In genomic region chr7:80941206-80941758, GRCh38 we compare ENCODE assay signal across 9 cellular contexts. TPM values are rescaled to one million over a fixed set of nuclear protein-coding genes. Genes with fewer than 3 reads are reported as not detected.
A peak's percentile ranks its signal among the peaks of the same experiment; 100 is the strongest.
DNase-seq lines count a peak whose midpoint lies in the region; ATAC-seq and TF ChIP-seq lines count a peak whose summit lies in the region.
"Had no signal": no experiment of that assay in that cellular context is flagged by ENCODE, and none has a peak within 500 bp of the region (broad histone marks: within the 10 kb centered on the region; RNA-seq: fewer than 3 reads in every experiment).

No MANE protein-coding gene starts in this region.

- no peaks in the 10 kb centered on the region for H4K20me1 ChIP-seq in GM23248 (ENCODE audit: insufficient read depth)

- H3K9me3 ChIP-seq in GM23248 (ENCODE audit: low read depth) (no peaks in the 10 kb centered on the region), heart left ventricle (no peaks in the 10 kb centered on the region), Peyer's patch (no peaks in the 10 kb centered on the region), WERI-Rb-1 (ENCODE audit: severe bottlenecking) (no peaks in the 10 kb centered on the region)

- TF ChIP-seq CTCF in heart left ventricle (IDR thresholded peaks at IDR 0.05) (no peak), Peyer's patch (IDR thresholded peaks at IDR 0.05) (no peak), WERI-Rb-1 (IDR thresholded peaks at IDR 0.05; ENCODE audit: low read depth, low read length) (no peak)

- H3K27me3 ChIP-seq in GM23248 (replicated peaks; ENCODE audit: insufficient read depth) (no peaks in the 10 kb centered on the region), heart left ventricle (no peaks in the 10 kb centered on the region), Peyer's patch (no peaks in the 10 kb centered on the region), WERI-Rb-1 (ENCODE audit: insufficient read depth, low read depth, severe bottlenecking) (no peaks in the 10 kb centered on the region)

- no peaks in the 10 kb centered on the region for H3K79me2 ChIP-seq in GM23248 (ENCODE audit: insufficient read depth)

- intact Hi-C loops in heart left ventricle (cut with DNase I): loop anchor here in 1 of 10 donors (10.0 kb wide), 1 partner anchor 254 kb away; no protein-coding TSS in a partner anchor

- ATAC-seq in SK-N-SH treated with all-trans-retinoic acid at 6 μM for 48 hours (no peak; the same call in 2 of the 3 replicates), heart left ventricle (peak in 2 of 4 donors; percentile 52 to 72), GM21367 (IDR thresholded peaks at IDR 0.05; ENCODE audit: unreplicated experiment) (no peak)

- 1 to 2% methylated on average over 4 of the region's 4 CpGs for WGBS in GM23248 (ENCODE audit: low coverage in 1 of 2, low lambda C conversion rate in 2 of 2, missing lambda C conversion rate in 2 of 2), 2 experiments
- WGBS in heart left ventricle, 4 donors: 50 to 65% (median 62%) methylated on average over 4 of the region's 4 CpGs

- H3K9me2 ChIP-seq in GM23248 (ENCODE audit: insufficient read depth): no peaks in the 10 kb centered on the region

- peak overlapping the region; percentile 59 for H3K4me3 ChIP-seq in GM23248
- H3K4me3 ChIP-seq in heart left ventricle: no peak overlapping the region
- no peak overlapping the region for H3K4me3 ChIP-seq in skin epidermis
- H3K4me3 ChIP-seq in Peyer's patch: no peak overlapping the region
- H3K4me3 ChIP-seq in WERI-Rb-1 (ENCODE audit: low read depth, low read length): no peak overlapping the region

- H3F3A ChIP-seq in GM23248 (ENCODE audit: insufficient read depth): peaks cover 42% of the 10 kb centered on the region

- H3K27ac ChIP-seq in GM23248 (peak overlapping the region; percentile 91), heart left ventricle (peak overlapping the region in 7 of 12 donors; percentile 27 to 66 (median 37)), skin epidermis (peak overlapping the region in 16 of 21 experiments; percentile 5 to 80 (median 59)), Peyer's patch (peak overlapping the region in 1 of 4 donors; percentile 42), WERI-Rb-1 (no peak overlapping the region)

- H2AFZ ChIP-seq in GM23248: no peak overlapping the region

- in situ Hi-C loops in GM23248 (cut with MboI): no loop called here

- H3K36me3 ChIP-seq in GM23248 (ENCODE audit: low read depth) (no peaks in the 10 kb centered on the region), heart left ventricle (no peaks in the 10 kb centered on the region), Peyer's patch (no peaks in the 10 kb centered on the region), WERI-Rb-1 (no peaks in the 10 kb centered on the region)

- H3K9ac ChIP-seq in GM23248: peak overlapping the region; percentile 44

- no peak for TF ChIP-seq POLR2A in heart left ventricle (IDR thresholded peaks at IDR 0.05)
- no peak for TF ChIP-seq POLR2A in Peyer's patch (IDR thresholded peaks at IDR 0.05)

- peak overlapping the region; percentile 91 for H3K4me2 ChIP-seq in GM23248 (ENCODE audit: unreplicated experiment)

- H3K4me1 ChIP-seq in GM23248 (ENCODE audit: insufficient read depth) (peaks cover 39% of the 10 kb centered on the region), heart left ventricle (peaks cover 0 to 32% (median 15%) of the 10 kb centered on the region in 12 donors), Peyer's patch (peaks cover 0 to 9% (median 0%) of the 10 kb centered on the region in 4 donors)

- peak; percentile 87 for DNase-seq in GM23248
- DNase-seq in heart left ventricle: no peak
- no peak for DNase-seq in Peyer's patch
- DNase-seq in AML-193 (lab: John Stamatoyannopoulos, UW): no peak
- DNase-seq in WERI-Rb-1: no peak
- DNase-seq: activated CD8-positive, alpha-beta memory T cell treated with anti-CD3 and anti-CD28 coated beads, Interleukin-2, amount 50 U/mL, for 48 hours had no signal

TF ChIP-seq in SK-N-SH treated with all-trans-retinoic acid at 6 μM for 48 hours, 23 proteins besides CTCF, POLR2A, EP300 and RAD21:
- TF ChIP-seq PPARA (CRISPR knock-in tag; IDR thresholded peaks at IDR 0.05; ENCODE audit: borderline replicate concordance) (no peak), ISL1 (CRISPR knock-in tag; IDR thresholded peaks at IDR 0.05) (peak; percentile 81)

RNA-seq across cellular contexts. Expression of gene SEMA3C, which starts 22.4 kb away (rescaled TPM):
- total RNA-seq in GM23248 (2014; rRNA removed; shearing (Covaris generic)): 612 and 756 TPM in 2 replicates
- polyA plus RNA-seq in GM23248 (2016; fragmentation: Nextera tagmentation; extraction: Ambion mirVana): 308 and 316 TPM in 2 replicates
- total RNA-seq in heart left ventricle: 100 to 1,000 TPM in 1 of 9 donors, 10 to 100 TPM in 8; 40.2 to 110 (median 67.7) TPM
- polyA plus RNA-seq in heart left ventricle: 10 to 100 TPM; 11.7 to 37.1 TPM
- 100 to 1,000 TPM in 1 of 4 donors, 10 to 100 TPM in 3; 35.7 to 120 (median 56.4) TPM for total RNA-seq in Peyer's patch
